20 cellular contexts compared by ENCODE assay signal in genomic region chr11:108847288-108847687, GRCh38.
DNase-seq lines count a peak whose midpoint lies in the region; ATAC-seq and TF ChIP-seq lines count a peak whose summit lies in the region.
"Had no signal": no experiment of that assay in that cellular context is flagged by ENCODE, and none has a peak within 500 bp of the region (broad histone marks: within the 10 kb centered on the region; RNA-seq: fewer than 3 reads in every experiment).

No MANE protein-coding gene starts in this region.

- H3K4me1 Mint-ChIP-seq in natural killer cell treated with Interleukin-12 subunit alpha and Interleukin-12 subunit beta and Interleukin-15 and Interleukin-18, amount 100 ng/mL, for 72 hours (ENCODE audit: low read depth in 2 of 2) = peaks cover 0 to 4% of the 10 kb centered on the region in 2 donors
- H3K4me1 Mint-ChIP-seq in activated T-helper 2 cell treated with anti-CD3 and anti-CD28 coated beads, Interferon-gamma antibody, Interleukin-2, Interleukin-4, amounts not matched to agents 10 μg/mL and 5 μg/mL and 100 μg/mL, durations not matched to agents 14 hours and 24 hours and 36 hours (ENCODE audit: low read depth) = peaks cover under 1% of the 10 kb centered on the region
- H3K4me1 Mint-ChIP-seq: B cell had no signal

- H3K36me3 Mint-ChIP-seq in natural killer cell treated with Interleukin-12 subunit alpha and Interleukin-12 subunit beta and Interleukin-15 and Interleukin-18, amount 100 ng/mL, for 72 hours = peaks cover 5% of the 10 kb centered on the region
- H3K36me3 Mint-ChIP-seq in activated T-helper 2 cell treated with anti-CD3 and anti-CD28 coated beads, Interferon-gamma antibody, Interleukin-2, Interleukin-4, amounts not matched to agents 10 μg/mL and 5 μg/mL and 100 μg/mL, durations not matched to agents 14 hours and 24 hours and 36 hours (ENCODE audit: low read depth) = peaks cover 9% of the 10 kb centered on the region

- H3K4me3 ChIP-seq in fibroblast of villous mesenchyme (ENCODE audit: low read depth, low read length) = no peak overlapping the region
- no peak overlapping the region for H3K4me3 ChIP-seq in H7 (ENCODE audit: insufficient read depth, low read depth, low read length)
- H3K4me3 ChIP-seq: BLaER1, GM12878, HAP-1 had no signal

- no peaks in the 10 kb centered on the region for H3K9me3 Mint-ChIP-seq in natural killer cell treated with Interleukin-12 subunit alpha and Interleukin-12 subunit beta and Interleukin-15 and Interleukin-18, amount 100 ng/mL, for 72 hours
- no peaks in the 10 kb centered on the region for H3K9me3 Mint-ChIP-seq in activated T-helper 2 cell treated with anti-CD3 and anti-CD28 coated beads, Interferon-gamma antibody, Interleukin-2, Interleukin-4, amounts not matched to agents 10 μg/mL and 5 μg/mL and 100 μg/mL, durations not matched to agents 14 hours and 24 hours and 36 hours
- H3K9me3 Mint-ChIP-seq: CD4-positive, CD25-positive, alpha-beta regulatory T cell; CD8-positive, alpha-beta T cell; HFFc6 had no signal

- H3K27me3 Mint-ChIP-seq in natural killer cell treated with Interleukin-12 subunit alpha and Interleukin-12 subunit beta and Interleukin-15 and Interleukin-18, amount 100 ng/mL, for 72 hours = no peaks in the 10 kb centered on the region
- no peaks in the 10 kb centered on the region for H3K27me3 Mint-ChIP-seq in activated T-helper 2 cell treated with anti-CD3 and anti-CD28 coated beads, Interferon-gamma antibody, Interleukin-2, Interleukin-4, amounts not matched to agents 10 μg/mL and 5 μg/mL and 100 μg/mL, durations not matched to agents 14 hours and 24 hours and 36 hours (ENCODE audit: low read depth)
- H3K27me3 Mint-ChIP-seq: B cell; CD4-positive, CD25-positive, alpha-beta regulatory T cell had no signal

- no peak for ATAC-seq in GM18907 (IDR thresholded peaks at IDR 0.05; ENCODE audit: unreplicated experiment)
- ATAC-seq in natural killer cell treated with Interleukin-12 subunit alpha and Interleukin-12 subunit beta and Interleukin-15 and Interleukin-18, amount 100 ng/mL, for 72 hours = no peak
- ATAC-seq: CD8-positive, alpha-beta T cell; GM12878 had no signal

- H3K27me3 ChIP-seq in H7 (ENCODE audit: control insufficient read depth, insufficient read depth, low read length) = no peaks in the 10 kb centered on the region
- H3K27me3 ChIP-seq: BLaER1 had no signal

- H3K4me3 Mint-ChIP-seq in natural killer cell treated with Interleukin-12 subunit alpha and Interleukin-12 subunit beta and Interleukin-15 and Interleukin-18, amount 100 ng/mL, for 72 hours = no peak overlapping the region
- H3K4me3 Mint-ChIP-seq in activated T-helper 2 cell treated with anti-CD3 and anti-CD28 coated beads, Interferon-gamma antibody, Interleukin-2, Interleukin-4, amounts not matched to agents 10 μg/mL and 5 μg/mL and 100 μg/mL, durations not matched to agents 14 hours and 24 hours and 36 hours (ENCODE audit: low read depth) = no peak overlapping the region
- H3K4me3 Mint-ChIP-seq: B cell; CD4-positive, CD25-positive, alpha-beta regulatory T cell; CD8-positive, alpha-beta T cell; HFFc6 had no signal

- H3K27ac ChIP-seq in VCaP = peak overlapping the region; percentile 11; the same call in 1 of the 2 replicates
- H3K27ac ChIP-seq: 22Rv1, BLaER1, C4-2B had no signal

- H3K27ac Mint-ChIP-seq in natural killer cell treated with Interleukin-12 subunit alpha and Interleukin-12 subunit beta and Interleukin-15 and Interleukin-18, amount 100 ng/mL, for 72 hours = no peak overlapping the region
- no peak overlapping the region for H3K27ac Mint-ChIP-seq in activated T-helper 2 cell treated with anti-CD3 and anti-CD28 coated beads, Interferon-gamma antibody, Interleukin-2, Interleukin-4, amounts not matched to agents 10 μg/mL and 5 μg/mL and 100 μg/mL, durations not matched to agents 14 hours and 24 hours and 36 hours
- H3K27ac Mint-ChIP-seq: B cell; CD4-positive, CD25-positive, alpha-beta regulatory T cell; CD8-positive, alpha-beta T cell; HFFc6 had no signal

- intact Hi-C loops in activated T-helper 2 cell treated with anti-CD3 and anti-CD28 coated beads, Interferon-gamma antibody, Interleukin-2, Interleukin-4, amounts not matched to agents 10 μg/mL and 5 μg/mL and 100 μg/mL, durations not matched to agents 14 hours and 24 hours and 36 hours (cut with micrococcal nuclease) = no loop called here

- TF ChIP-seq CTCF in VCaP (conservative IDR thresholded peaks at IDR 0.05) (no peak), fibroblast of villous mesenchyme (IDR thresholded peaks at IDR 0.05; ENCODE audit: insufficient read depth, low read depth, low read length) (no peak)

- no peaks in the 10 kb centered on the region for H3K36me3 ChIP-seq in H7 (replicated peaks; ENCODE audit: control insufficient read depth, insufficient read depth, low read length)

- DNase-seq in SK-N-DZ (ENCODE audit: low spot score) (peak; percentile 80), amniotic epithelial cell (ENCODE audit: low read depth) (peak; percentile 84), fibroblast of villous mesenchyme (ENCODE audit: low read depth) (peak; percentile 64), H7 (no peak)
- no peak for DNase-seq in natural killer cell treated with Interleukin-12 subunit alpha and Interleukin-12 subunit beta and Interleukin-15 and Interleukin-18, amount 100 ng/mL, for 72 hours (ENCODE audit: low spot score)
- no peak for DNase-seq in activated T-helper 2 cell treated with anti-CD3 and anti-CD28 coated beads, Interferon-gamma antibody, Interleukin-2, Interleukin-4, amounts not matched to agents 10 μg/mL and 5 μg/mL and 100 μg/mL, durations not matched to agents 14 hours and 24 hours and 36 hours (ENCODE audit: low spot score)
- DNase-seq: Caco-2; CD4-positive, CD25-positive, alpha-beta regulatory T cell; CD8-positive, alpha-beta T cell; DMS153; DND-41; HFFc6 had no signal

Comparison
In these comparisons a context has a peak if more than half of its experiments do, and no peak if none do; other contexts are left out.
1. DNase-seq: peak in SK-N-DZ (single experiment), amniotic epithelial cell (single experiment) and fibroblast of villous mesenchyme (single experiment); none in natural killer cell treated with Interleukin-12 subunit alpha and Interleukin-12 subunit beta and Interleukin-15 and Interleukin-18, amount 100 ng/mL, for 72 hours (single experiment), activated T-helper 2 cell treated with anti-CD3 and anti-CD28 coated beads, Interferon-gamma antibody, Interleukin-2, Interleukin-4, amounts not matched to agents 10 μg/mL and 5 μg/mL and 100 μg/mL, durations not matched to agents 14 hours and 24 hours and 36 hours (single experiment) and H7 (single experiment).